ENCODE assay signal across 24 cellular contexts in genomic region chr22:35115515-35115914, GRCh38. TPM values are rescaled to one million over a fixed set of nuclear protein-coding genes. Genes with fewer than 3 reads are reported as not detected.
"Had no signal": no experiment of that assay in that cellular context is flagged by ENCODE, and none has a peak within 500 bp of the region (broad histone marks: within the 10 kb centered on the region; RNA-seq: fewer than 3 reads in every experiment).

No MANE protein-coding gene starts in this region.

- H3K27me3 ChIP-seq: MG63 had no signal

- FAIRE-seq: HTR-8/SVneo had no signal

- H3K36me3 ChIP-seq: MG63 had no signal

- H3K9me3 ChIP-seq: MG63, SK-N-SH had no signal

- H3K9ac ChIP-seq: SK-N-SH had no signal

- H3K4me3 ChIP-seq: MG63 had no signal

- DNase-seq: Karpas-422, KG1, MG63, NCI-H1092, NCI-H1105 treated with DMSO at 0.1 percent for 48 hours, NCI-H1417 treated with DMSO at 0.1 percent for 48 hours, NCI-H146, NCI-H1694 treated with DMSO at 0.1 percent for 48 hours, NCI-H1930, NCI-H2081, NCI-H2107, NCI-H226, NCI-H446, NCI-H510A, NCI-H524 treated with DMSO at 0.1 percent for 48 hours, NCI-H69, NCI-H774, SHP77, SK-N-SH, SW 1271 had no signal

- H3K27ac ChIP-seq: HL-60, RWPE1 had no signal

- H3K4me2 ChIP-seq: SK-N-SH had no signal

RNA-seq across cellular contexts. Expression of gene ISX, which starts 49.6 kb away (rescaled TPM):
- total RNA-seq: SK-MEL-5 had no signal
- polyA plus RNA-seq: SK-N-SH had no signal
